In genomic region chr2:85996591-85996990, GRCh38 we compare ENCODE assay signal across 1 cellular context.
TF ChIP-seq lines count a peak whose summit lies in the region.

No MANE protein-coding gene starts in this region.

TF ChIP-seq in GM12878, 131 proteins besides CTCF, POLR2A, EP300 and RAD21 (continued from another document):
- TF ChIP-seq CUX1 (IDR thresholded peaks at IDR 0.05; ENCODE audit: insufficient replicate concordance, low read depth, low read length) (peak; percentile 70), HSF1 (IDR thresholded peaks at IDR 0.05; ENCODE audit: low read depth, low read length) (no peak), POLR2AphosphoS5 (IDR thresholded peaks at IDR 0.05; ENCODE audit: low read length) (no peak), MTA2 (IDR thresholded peaks at IDR 0.05; ENCODE audit: low read depth) (0 out of 2 replicates have a peak, but pooled peaks have one; percentile 11), TCF7 (IDR thresholded peaks at IDR 0.05; ENCODE audit: borderline replicate concordance) (no peak), REST (IDR thresholded peaks at IDR 0.05; ENCODE audit: low read depth, low read length) (no peak), BMI1 (IDR thresholded peaks at IDR 0.05; ENCODE audit: borderline replicate concordance) (peak; percentile 46; the same call in 1 of the 2 replicates), RELB (IDR thresholded peaks at IDR 0.05; ENCODE audit: low read depth) (peak; percentile 39; the same call in 1 of the 2 replicates), SUZ12 (IDR thresholded peaks at IDR 0.05; ENCODE audit: unreplicated experiment) (no peak), NFIC (IDR thresholded peaks at IDR 0.05; ENCODE audit: low read depth, low read length) (no peak)
